ENCODE assay signal across 35 cellular contexts in genomic region chr1:47713960-47714359, GRCh38.
DNase-seq lines count a peak whose midpoint lies in the region; ATAC-seq and TF ChIP-seq lines count a peak whose summit lies in the region.
"Had no signal": no experiment of that assay in that cellular context is flagged by ENCODE, and none has a peak within 500 bp of the region (broad histone marks: within the 10 kb centered on the region; RNA-seq: fewer than 3 reads in every experiment).

No MANE protein-coding gene starts in this region.

- H3K4me3 Mint-ChIP-seq in activated CD8-positive, alpha-beta memory T cell treated with anti-CD3 and anti-CD28 coated beads, Interleukin-2, amount 10 ng/mL, durations not matched to agents 7 days and 5 days = no peak overlapping the region
- H3K4me3 Mint-ChIP-seq in type B pancreatic cell = no peak overlapping the region
- H3K4me3 Mint-ChIP-seq: B cell; CD4-positive, alpha-beta memory T cell; CD4-positive, alpha-beta T cell; CD4-positive, CD25-positive, alpha-beta regulatory T cell; CD8-positive, alpha-beta memory T cell; CD8-positive, alpha-beta T cell had no signal

- no peak for TF ChIP-seq CTCF in coronary artery (IDR thresholded peaks at IDR 0.05)
- TF ChIP-seq CTCF in type B pancreatic cell (conservative IDR thresholded peaks at IDR 0.05) = no peak

- DNase-seq in activated CD8-positive, alpha-beta memory T cell treated with anti-CD3 and anti-CD28 coated beads for 24 hours = peak; percentile 9
- DNase-seq in activated CD8-positive, alpha-beta memory T cell treated with anti-CD3 and anti-CD28 coated beads, Interleukin-2, amount 50 U/mL, for 4 hours = no peak
- DNase-seq in activated CD8-positive, alpha-beta memory T cell treated with anti-CD3 and anti-CD28 coated beads, Interleukin-2, amount 50 U/mL, for 48 hours = peak; percentile 32
- no peak for DNase-seq in activated CD8-positive, alpha-beta memory T cell treated with anti-CD3 and anti-CD28 coated beads, Interleukin-2, amount 10 ng/mL, durations not matched to agents 7 days and 5 days
- peak; percentile 45 for DNase-seq in coronary artery (ENCODE audit: low spot score)
- peak; percentile 27 for DNase-seq in type B pancreatic cell (ENCODE audit: extremely low spot score, unreplicated experiment)
- no peak for DNase-seq in head of caudate nucleus
- DNase-seq: 8988T; ACHN; AML-193; BE2C; C1 segment of cervical spinal cord; Caco-2; Calu3; CD4-positive, alpha-beta memory T cell; CD4-positive, alpha-beta T cell; CD4-positive, CD25-positive, alpha-beta regulatory T cell; CD8-positive, alpha-beta memory T cell; CD8-positive, alpha-beta T cell; COR-L47; DMS 273 treated with DMSO at 0.1 percent for 48 hours; DMS153; DMS53; DMS79; DMS79 treated with DMSO at 0.1 percent for 48 hours; DND-41; EL had no signal

- intact Hi-C loops in head of caudate nucleus (cut with DNase I) = loop anchor here (5.0 kb wide), 1 partner anchor 277 kb away; the partner anchor contains the start of gene FOXD2

- no peak overlapping the region for H3K4me3 ChIP-seq in coronary artery
- H3K4me3 ChIP-seq: A549; BLaER1; BLaER1 treated with 17β-estradiol and CSF1 and Interleukin-3, amounts not matched to agents 10 nM and 100 nM had no signal

- no peak overlapping the region for H3K27ac Mint-ChIP-seq in activated CD8-positive, alpha-beta memory T cell treated with anti-CD3 and anti-CD28 coated beads, Interleukin-2, amount 10 ng/mL, durations not matched to agents 7 days and 5 days
- H3K27ac Mint-ChIP-seq in type B pancreatic cell = no peak overlapping the region
- H3K27ac Mint-ChIP-seq: B cell; CD14-positive monocyte; CD4-positive, alpha-beta memory T cell; CD4-positive, alpha-beta T cell; CD4-positive, CD25-positive, alpha-beta regulatory T cell; CD8-positive, alpha-beta memory T cell; CD8-positive, alpha-beta T cell had no signal

- CTCF ChIA-PET in activated CD8-positive, alpha-beta memory T cell treated with anti-CD3 and anti-CD28 coated beads, Interleukin-2, amount 10 ng/mL, durations not matched to agents 7 days and 5 days (lab: Charles Lee) = interaction anchor here (1.4 kb wide), 1 partner anchor 264 kb away, joined by 3 read pairs; no protein-coding TSS in a partner anchor

- H3K9me3 Mint-ChIP-seq in activated CD8-positive, alpha-beta memory T cell treated with anti-CD3 and anti-CD28 coated beads, Interleukin-2, amount 10 ng/mL, durations not matched to agents 7 days and 5 days (ENCODE audit: low read depth) = no peaks in the 10 kb centered on the region
- no peaks in the 10 kb centered on the region for H3K9me3 Mint-ChIP-seq in type B pancreatic cell
- H3K9me3 Mint-ChIP-seq: CD4-positive, alpha-beta T cell; CD8-positive, alpha-beta memory T cell; CD8-positive, alpha-beta T cell had no signal

- no peak overlapping the region for H3K27ac ChIP-seq in coronary artery
- H3K27ac ChIP-seq: 22Rv1; A549; BLaER1; BLaER1 treated with 17β-estradiol and CSF1 and Interleukin-3, amounts not matched to agents 10 nM and 100 nM; C4-2B had no signal

- H3K36me3 Mint-ChIP-seq in activated CD8-positive, alpha-beta memory T cell treated with anti-CD3 and anti-CD28 coated beads, Interleukin-2, amount 10 ng/mL, durations not matched to agents 7 days and 5 days = no peaks in the 10 kb centered on the region
- no peaks in the 10 kb centered on the region for H3K36me3 Mint-ChIP-seq in type B pancreatic cell
- H3K36me3 Mint-ChIP-seq: CD14-positive monocyte; CD4-positive, alpha-beta memory T cell; CD4-positive, CD25-positive, alpha-beta regulatory T cell; CD8-positive, alpha-beta memory T cell; CD8-positive, alpha-beta T cell had no signal

- ATAC-seq in activated CD8-positive, alpha-beta memory T cell treated with anti-CD3 and anti-CD28 coated beads, Interleukin-2, amount 10 ng/mL, durations not matched to agents 7 days and 5 days = no peak
- ATAC-seq in HG02642 (IDR thresholded peaks at IDR 0.05; ENCODE audit: poor library complexity, unreplicated experiment) = no peak
- ATAC-seq: A549; CD8-positive, alpha-beta T cell had no signal

- peaks cover 5% of the 10 kb centered on the region for H3K4me1 Mint-ChIP-seq in activated CD8-positive, alpha-beta memory T cell treated with anti-CD3 and anti-CD28 coated beads, Interleukin-2, amount 10 ng/mL, durations not matched to agents 7 days and 5 days
- peaks cover 9% of the 10 kb centered on the region for H3K4me1 Mint-ChIP-seq in type B pancreatic cell (ENCODE audit: unreplicated experiment)

- H3K27me3 Mint-ChIP-seq in activated CD8-positive, alpha-beta memory T cell treated with anti-CD3 and anti-CD28 coated beads, Interleukin-2, amount 10 ng/mL, durations not matched to agents 7 days and 5 days = peaks cover 78% of the 10 kb centered on the region
- peaks cover 90% of the 10 kb centered on the region for H3K27me3 Mint-ChIP-seq in type B pancreatic cell

Comparison
In these comparisons a context has a peak if more than half of its experiments do, and no peak if none do; other contexts are left out.
1. DNase-seq: peak in activated CD8-positive, alpha-beta memory T cell treated with anti-CD3 and anti-CD28 coated beads for 24 hours (single experiment), activated CD8-positive, alpha-beta memory T cell treated with anti-CD3 and anti-CD28 coated beads, Interleukin-2, amount 50 U/mL, for 48 hours (single experiment), coronary artery (single experiment) and type B pancreatic cell (single experiment); none in activated CD8-positive, alpha-beta memory T cell treated with anti-CD3 and anti-CD28 coated beads, Interleukin-2, amount 50 U/mL, for 4 hours (single experiment), activated CD8-positive, alpha-beta memory T cell treated with anti-CD3 and anti-CD28 coated beads, Interleukin-2, amount 10 ng/mL, durations not matched to agents 7 days and 5 days (single experiment) and head of caudate nucleus (0 of 42).